In genomic region chr5:132471944-132472343, GRCh38 we compare ENCODE assay signal across 10 cellular contexts. TPM values are rescaled to one million over a fixed set of nuclear protein-coding genes. Genes with fewer than 3 reads are reported as not detected.
DNase-seq lines count a peak whose midpoint lies in the region; ATAC-seq and TF ChIP-seq lines count a peak whose summit lies in the region.
"Had no signal": no experiment of that assay in that cellular context is flagged by ENCODE, and none has a peak within 500 bp of the region (broad histone marks: within the 10 kb centered on the region; RNA-seq: fewer than 3 reads in every experiment).

No MANE protein-coding gene starts in this region.

- H3K36me3 ChIP-seq in PC-9 (ENCODE audit: low read depth): no peaks in the 10 kb centered on the region

- intact Hi-C loops in PC-9 (cut with micrococcal nuclease; ENCODE audit: unreplicated experiment): no loop called here

- no peak for TF ChIP-seq CTCF in PC-9 (conservative IDR thresholded peaks at IDR 0.05)

- BruUV-seq in PC-9 (replicated peaks; lab: Mats Ljungman, UMichigan): no TSS peak

- H3K27me3 ChIP-seq in PC-9 (ENCODE audit: insufficient read depth, low read depth): no peaks in the 10 kb centered on the region

- DNase-seq in A172 (ENCODE audit: low spot score) (peak; percentile 61), EL (peak; percentile 73), mesenteric fat pad (ENCODE audit: low spot score) (peak; percentile 43), HT-29 (ENCODE audit: low spot score) (no peak), PC-9 (no peak), left lobe of liver (ENCODE audit: low spot score) (no peak)
- peak; percentile 53 for DNase-seq in activated CD8-positive, alpha-beta memory T cell treated with anti-CD3 and anti-CD28 coated beads, Interleukin-2, amount 50 U/mL, for 48 hours
- DNase-seq: C1 segment of cervical spinal cord, NCI-H1417 treated with DMSO at 0.1 percent for 48 hours had no signal

- H3K27ac ChIP-seq in PC-9: no peak overlapping the region

- no peak overlapping the region for H3K4me2 ChIP-seq in PC-9

- no peak overlapping the region for H2AFZ ChIP-seq in PC-9

- H3K9me3 ChIP-seq in PC-9 (ENCODE audit: insufficient read depth, low read depth): no peaks in the 10 kb centered on the region

- no peaks in the 10 kb centered on the region for H4K20me1 ChIP-seq in PC-9 (ENCODE audit: insufficient read depth)

- H3K79me2 ChIP-seq in PC-9 (ENCODE audit: low read depth): no peaks in the 10 kb centered on the region

- H3K4me1 ChIP-seq in PC-9 (replicated peaks; ENCODE audit: insufficient read depth): 0 out of 2 replicates have a peak, but pooled peaks cover 9% of the 10 kb centered on the region

- H3K4me3 ChIP-seq in PC-9: no peak overlapping the region

- H3K9me2 ChIP-seq in PC-9 (ENCODE audit: insufficient read depth): no peaks in the 10 kb centered on the region

- CTCF ChIA-PET in PC-9 (lab: Charles Lee): interaction anchor here (1.3 kb wide), 1 partner anchor 26 kb away, joined by 3 read pairs; no protein-coding TSS in a partner anchor

- no peaks in the 10 kb centered on the region for H3F3A ChIP-seq in PC-9 (ENCODE audit: insufficient read depth, low read depth)

- POLR2A ChIA-PET in PC-9 (lab: Charles Lee; ENCODE audit: unreplicated experiment): interaction anchor here (0.6 kb wide), 1 partner anchor 211 kb away, joined by 5 read pairs; no protein-coding TSS in a partner anchor

- ATAC-seq in HG02588 (IDR thresholded peaks at IDR 0.05; ENCODE audit: unreplicated experiment) (no peak), left lobe of liver (no peak)

RNA-seq across cellular contexts. Expression of gene IRF1, which starts 18.6 kb away (rescaled TPM):
- 4.0 and 9.1 TPM in 2 replicates for total RNA-seq in A172 (2014; rRNA removed; shearing (Covaris generic))
- total RNA-seq in mesenteric fat pad: 61.1 TPM
- 52.0 and 58.7 TPM in 2 replicates for total RNA-seq in HT-29 (2014; rRNA removed; shearing (Covaris generic))
- 27.1 and 38.9 TPM in 2 replicates for total RNA-seq in PC-9 (2021)
- total RNA-seq in left lobe of liver: 24.8 TPM

Comparison
In these comparisons a context has a peak if more than half of its experiments do, and no peak if none do; other contexts are left out.
1. DNase-seq: peak in A172 (single experiment), EL (single experiment), activated CD8-positive, alpha-beta memory T cell treated with anti-CD3 and anti-CD28 coated beads, Interleukin-2, amount 50 U/mL, for 48 hours (single experiment) and mesenteric fat pad (single experiment); none in HT-29 (single experiment), PC-9 (0 of 2) and left lobe of liver (single experiment).